Comparison of ENCODE assay signal across 21 cellular contexts in genomic region chr21:28974531-28975227, GRCh38. TPM values are rescaled to one million over a fixed set of nuclear protein-coding genes. Genes with fewer than 3 reads are reported as not detected.
DNase-seq lines count a peak whose midpoint lies in the region; ATAC-seq, FAIRE-seq and TF ChIP-seq lines count a peak whose summit lies in the region.
"Had no signal": no experiment of that assay in that cellular context is flagged by ENCODE, and none has a peak within 500 bp of the region (broad histone marks: within the 10 kb centered on the region; RNA-seq: fewer than 3 reads in every experiment).

No MANE protein-coding gene starts in this region.

- no peak overlapping the region for H4K5ac ChIP-seq in H1 (ENCODE audit: insufficient read length, low read depth, low read length)

- peak overlapping the region; percentile 11 for H3K27ac Mint-ChIP-seq in activated CD8-positive, alpha-beta memory T cell treated with anti-CD3 and anti-CD28 coated beads, Interleukin-2, amount 10 ng/mL, durations not matched to agents 7 days and 5 days
- H3K27ac Mint-ChIP-seq in nephron progenitor cell: peak overlapping the region; percentile 71
- peak overlapping the region in 1 of 8 donors; percentile 41 for H3K27ac Mint-ChIP-seq in CD8-positive, alpha-beta memory T cell
- no peak overlapping the region for H3K27ac Mint-ChIP-seq in CD4-positive, alpha-beta T cell

- H3K4me2 ChIP-seq in H1 (ENCODE audit: insufficient read depth in 1 of 2, low read depth in 2 of 2, low read length in 2 of 2): no peak overlapping the region
- H3K4me2 ChIP-seq: BLaER1 had no signal

- no peak for DNase-seq in activated CD8-positive, alpha-beta memory T cell treated with anti-CD3 and anti-CD28 coated beads, Interleukin-2, amount 10 ng/mL, durations not matched to agents 7 days and 5 days
- DNase-seq in activated CD8-positive, alpha-beta memory T cell treated with anti-CD3 and anti-CD28 coated beads, Interleukin-2, amount 50 U/mL, for 4 hours: no peak
- DNase-seq in H1 (ENCODE audit: low read depth in 1 of 2, low spot score in 2 of 2) (no peak), nephron progenitor cell (no peak), activated T-cell treated with anti-CD3 and anti-CD28 coated beads for 4 hours (no peak)
- no peak for DNase-seq in CD8-positive, alpha-beta memory T cell
- no peak for DNase-seq in CD4-positive, alpha-beta T cell
- DNase-seq: 8988T, DMS79 treated with DMSO at 0.1 percent for 48 hours, GDM1, GOT3, Karpas-422, MM.1S, NCI-H1105, NCI-H1694, NCI-H226 had no signal

- no peak for TF ChIP-seq POLR2A in H1 (IDR thresholded peaks at IDR 0.05; ENCODE audit: control extremely low read depth in 1 of 2, low read depth in 2 of 2, low read length in 2 of 2)

- no peak overlapping the region for H3K4me3 Mint-ChIP-seq in activated CD8-positive, alpha-beta memory T cell treated with anti-CD3 and anti-CD28 coated beads, Interleukin-2, amount 10 ng/mL, durations not matched to agents 7 days and 5 days
- H3K4me3 Mint-ChIP-seq in nephron progenitor cell: no peak overlapping the region
- H3K4me3 Mint-ChIP-seq in CD8-positive, alpha-beta memory T cell: no peak overlapping the region
- H3K4me3 Mint-ChIP-seq in CD4-positive, alpha-beta T cell: no peak overlapping the region

- no peaks in the 10 kb centered on the region for H3K9me3 ChIP-seq in H1 (ENCODE audit: insufficient read depth in 2 of 2, low read depth in 1 of 2, low read length in 1 of 2)
- H3K9me3 ChIP-seq in CD8-positive, alpha-beta memory T cell (ENCODE audit: low read length): no peaks in the 10 kb centered on the region
- H3K9me3 ChIP-seq in CD4-positive, alpha-beta T cell (ENCODE audit: control insufficient read depth, low read length): no peaks in the 10 kb centered on the region
- H3K9me3 ChIP-seq: BLaER1 had no signal

- no peak overlapping the region for H3K18ac ChIP-seq in H1 (ENCODE audit: extremely low read depth, low read length)

- H3K4me1 Mint-ChIP-seq in activated CD8-positive, alpha-beta memory T cell treated with anti-CD3 and anti-CD28 coated beads, Interleukin-2, amount 10 ng/mL, durations not matched to agents 7 days and 5 days: no peaks in the 10 kb centered on the region
- no peaks in the 10 kb centered on the region for H3K4me1 Mint-ChIP-seq in nephron progenitor cell
- H3K4me1 Mint-ChIP-seq in CD8-positive, alpha-beta memory T cell: peaks cover 22 to 30% (median 24%) of the 10 kb centered on the region in 3 donors
- peaks cover 24% of the 10 kb centered on the region for H3K4me1 Mint-ChIP-seq in CD4-positive, alpha-beta T cell (ENCODE audit: low read depth)

- no peak overlapping the region for H3K27ac ChIP-seq in H1 (ENCODE audit: low read depth, low read length)
- no peak overlapping the region for H3K27ac ChIP-seq in CD8-positive, alpha-beta memory T cell (ENCODE audit: low read depth, low read length)
- no peak overlapping the region for H3K27ac ChIP-seq in CD4-positive, alpha-beta T cell (ENCODE audit: low read depth, low read length)
- H3K27ac ChIP-seq: BLaER1, RWPE1 had no signal

- H2BK5ac ChIP-seq in H1 (ENCODE audit: low read depth, low read length): no peak overlapping the region

- H3K23me2 ChIP-seq in H1 (ENCODE audit: low read depth, low read length): no peaks in the 10 kb centered on the region

- H3K36me3 ChIP-seq in H1 (ENCODE audit: control insufficient read depth in 2 of 4, insufficient read depth in 4 of 4, low read length in 3 of 4): peaks cover 0 to 19% (median 5%) of the 10 kb centered on the region in 4 experiments; a peak in 4 of 8 replicates
- peaks cover 24% of the 10 kb centered on the region for H3K36me3 ChIP-seq in CD8-positive, alpha-beta memory T cell (ENCODE audit: insufficient read depth, low read length)

- H2BK15ac ChIP-seq in H1 (ENCODE audit: low read length): no peak overlapping the region

- 92% methylated on average over 6 of the region's 6 CpGs; no CpG with 5 or more reads in 1 of the 2 experiments for WGBS in H1 (ENCODE audit: extremely low coverage in 1 of 2, insufficient coverage in 1 of 2, insufficient read length in 1 of 2, insufficient replicate concordance in 2 of 2, low coverage in 1 of 2, low lambda C conversion rate in 2 of 2, missing lambda C conversion rate in 1 of 2), 2 experiments

- H3K56ac ChIP-seq in H1 (replicated peaks; ENCODE audit: insufficient read length, low read depth, low read length): no peak overlapping the region

- no peak overlapping the region for H3K4ac ChIP-seq in H1 (replicated peaks; ENCODE audit: insufficient read length, low read depth, low read length)

- H2BK20ac ChIP-seq in H1 (ENCODE audit: low read length): no peak overlapping the region

- ATAC-seq in activated CD8-positive, alpha-beta memory T cell treated with anti-CD3 and anti-CD28 coated beads, Interleukin-2, amount 10 ng/mL, durations not matched to agents 7 days and 5 days: no peak
- no peak for ATAC-seq in CD4-positive, alpha-beta T cell (ENCODE audit: poor library complexity)
- ATAC-seq in GM19023 (IDR thresholded peaks at IDR 0.05; ENCODE audit: unreplicated experiment): no peak
- ATAC-seq: GM12878 had no signal

- H3K79me2 ChIP-seq in H1 (ENCODE audit: control insufficient read depth in 1 of 2, insufficient read depth in 2 of 2, low read length in 2 of 2): no peaks in the 10 kb centered on the region

- H2BK120ac ChIP-seq in H1 (replicated peaks; ENCODE audit: low read depth, low read length): no peak overlapping the region

- H3K23ac ChIP-seq in H1 (ENCODE audit: insufficient read length): no peak overlapping the region

- intact Hi-C loops in CD4-positive, alpha-beta T cell (cut with DNase I, micrococcal nuclease): no loop called here

- H4K20me1 ChIP-seq in H1 (replicated peaks in 1 of 2; ENCODE audit: control insufficient read depth in 1 of 2, insufficient read depth in 2 of 2, low read length in 2 of 2): no peaks in the 10 kb centered on the region
- H4K20me1 ChIP-seq: BLaER1 had no signal

- H3K27me3 ChIP-seq in H1 (replicated peaks in 1 of 4; ENCODE audit: control insufficient read depth in 3 of 4, extremely low read depth in 1 of 4, insufficient read depth in 3 of 4, low read length in 3 of 4): no peaks in the 10 kb centered on the region
- no peaks in the 10 kb centered on the region for H3K27me3 ChIP-seq in CD8-positive, alpha-beta memory T cell (ENCODE audit: insufficient read depth, low read length, poor library complexity, severe bottlenecking)
- H3K27me3 ChIP-seq in CD4-positive, alpha-beta T cell (ENCODE audit: control insufficient read depth, insufficient read depth, low read length): no peaks in the 10 kb centered on the region
- H3K27me3 ChIP-seq: BLaER1 had no signal

- peak overlapping the region; percentile 57; the same call in 1 of the 2 replicates for H4K8ac ChIP-seq in H1 (ENCODE audit: extremely low read depth, insufficient read depth, low read length)

- no peak overlapping the region for H3K4me3 ChIP-seq in H1 (ENCODE audit: extremely low read depth in 1 of 4, insufficient read depth in 2 of 4, low read depth in 3 of 4, low read length in 4 of 4)
- no peak overlapping the region for H3K4me3 ChIP-seq in CD8-positive, alpha-beta memory T cell (ENCODE audit: low read length)
- H3K4me3 ChIP-seq: BLaER1, GM12878 had no signal

- POLR2A ChIA-PET in H1 (lab: Charles Lee; ENCODE audit: partially characterized antibody): no interaction called here
- POLR2A ChIA-PET in CD8-positive, alpha-beta memory T cell (lab: Charles Lee): no interaction called here
- POLR2A ChIA-PET in CD4-positive, alpha-beta T cell (lab: Charles Lee): interaction anchor here (2.5 kb wide), 1 partner anchor 50 kb away, joined by 9 read pairs; the partner anchor contains the start of gene USP16

- CTCF ChIA-PET in activated CD8-positive, alpha-beta memory T cell treated with anti-CD3 and anti-CD28 coated beads, Interleukin-2, amount 10 ng/mL, durations not matched to agents 7 days and 5 days (lab: Charles Lee): interaction anchor here (0.8 to 3.6 kb wide), 2 partner anchors 9 to 142 kb away, joined by 3 to 11 read pairs; no protein-coding TSS in a partner anchor
- CTCF ChIA-PET in H1 (lab: Charles Lee; ENCODE audit: partially characterized antibody): interaction anchor here (0.7 kb wide), 1 partner anchor 1681 kb away, joined by 3 read pairs; no protein-coding TSS in a partner anchor
- CTCF ChIA-PET in CD8-positive, alpha-beta memory T cell (lab: Charles Lee): interaction anchor here (1.4 kb wide), 1 partner anchor 28 kb away, joined by 3 read pairs; no protein-coding TSS in a partner anchor
- CTCF ChIA-PET in CD4-positive, alpha-beta T cell (lab: Charles Lee): interaction anchor here (0.6 kb wide), 1 partner anchor 267 kb away, joined by 3 read pairs; no protein-coding TSS in a partner anchor

- H3K9ac ChIP-seq in H1 (replicated peaks in 1 of 4; ENCODE audit: extremely low read depth in 1 of 4, low read depth in 3 of 4, low read length in 3 of 4): no peak overlapping the region
- H3K9ac ChIP-seq: BLaER1 had no signal

- H3K36me3 Mint-ChIP-seq in activated CD8-positive, alpha-beta memory T cell treated with anti-CD3 and anti-CD28 coated beads, Interleukin-2, amount 10 ng/mL, durations not matched to agents 7 days and 5 days: peaks cover 45% of the 10 kb centered on the region
- H3K36me3 Mint-ChIP-seq in nephron progenitor cell (ENCODE audit: low read depth): peaks cover 73% of the 10 kb centered on the region
- H3K36me3 Mint-ChIP-seq in CD8-positive, alpha-beta memory T cell: peaks cover 10 to 75% (median 19%) of the 10 kb centered on the region in 3 donors
- H3K36me3 Mint-ChIP-seq in CD4-positive, alpha-beta T cell (ENCODE audit: low read depth): peaks cover 81% of the 10 kb centered on the region

- no peak overlapping the region for H2BK12ac ChIP-seq in H1 (ENCODE audit: low read depth, low read length)

- no peak for TF ChIP-seq RAD21 in H1 (IDR thresholded peaks at IDR 0.05 in 1 of 2, conservative IDR thresholded peaks at IDR 0.05 in 1 of 2; ENCODE audit: low read depth in 2 of 2, low read length in 2 of 2)

- no peak overlapping the region for H2AFZ ChIP-seq in H1 (ENCODE audit: low read length)

- no peaks in the 10 kb centered on the region for H3K27me3 Mint-ChIP-seq in activated CD8-positive, alpha-beta memory T cell treated with anti-CD3 and anti-CD28 coated beads, Interleukin-2, amount 10 ng/mL, durations not matched to agents 7 days and 5 days
- no peaks in the 10 kb centered on the region for H3K27me3 Mint-ChIP-seq in nephron progenitor cell (ENCODE audit: low read depth, poor library complexity)
- H3K27me3 Mint-ChIP-seq in CD8-positive, alpha-beta memory T cell: no peaks in the 10 kb centered on the region
- H3K27me3 Mint-ChIP-seq in CD4-positive, alpha-beta T cell: no peaks in the 10 kb centered on the region

- no peak for FAIRE-seq in H1 (lab: Jason Lieb, UNC)
- FAIRE-seq: GM12878, GM18507 had no signal

- TF ChIP-seq CTCF in H1 (IDR thresholded peaks at IDR 0.05; ENCODE audit: control extremely low read depth in 1 of 3, insufficient read depth in 1 of 3, low read depth in 1 of 3, low read length in 3 of 3) (no peak), nephron progenitor cell (IDR thresholded peaks at IDR 0.05) (no peak)
- TF ChIP-seq CTCF in CD4-positive, alpha-beta T cell (IDR thresholded peaks at IDR 0.05): no peak

- TF ChIP-seq EP300 in H1 (IDR thresholded peaks at IDR 0.05; ENCODE audit: borderline replicate concordance in 1 of 2, low read depth in 2 of 2, low read length in 2 of 2): no peak

- H3K4me1 ChIP-seq in H1 (replicated peaks in 1 of 4; ENCODE audit: control insufficient read depth in 3 of 4, insufficient read depth in 4 of 4, low read length in 3 of 4): no peaks in the 10 kb centered on the region
- no peaks in the 10 kb centered on the region for H3K4me1 ChIP-seq in CD8-positive, alpha-beta memory T cell (ENCODE audit: insufficient read depth, low read length)
- H3K4me1 ChIP-seq: BLaER1 had no signal

- H3K14ac ChIP-seq in H1 (ENCODE audit: insufficient read length): no peak overlapping the region

- H4K91ac ChIP-seq in H1 (replicated peaks; ENCODE audit: insufficient read length, low read length): no peak overlapping the region

- H3K9me3 Mint-ChIP-seq in activated CD8-positive, alpha-beta memory T cell treated with anti-CD3 and anti-CD28 coated beads, Interleukin-2, amount 10 ng/mL, durations not matched to agents 7 days and 5 days (ENCODE audit: low read depth): no peaks in the 10 kb centered on the region
- peaks cover 8% of the 10 kb centered on the region for H3K9me3 Mint-ChIP-seq in nephron progenitor cell
- H3K9me3 Mint-ChIP-seq in CD8-positive, alpha-beta memory T cell: no peaks in the 10 kb centered on the region
- no peaks in the 10 kb centered on the region for H3K9me3 Mint-ChIP-seq in CD4-positive, alpha-beta T cell

- H2AK5ac ChIP-seq in H1 (ENCODE audit: low read depth, low read length): no peak overlapping the region

- H3K79me1 ChIP-seq in H1 (ENCODE audit: low read depth, low read length): no peaks in the 10 kb centered on the region

RNA-seq across cellular contexts. Expression of gene LTN1, which starts 18.0 kb away (rescaled TPM):
- 10 to 100 TPM; 24.7 to 27.1 TPM for total RNA-seq in activated CD8-positive, alpha-beta memory T cell treated with anti-CD3 and anti-CD28 coated beads, Interleukin-2, amount 10 ng/mL, durations not matched to agents 7 days and 5 days
- 21.5 and 23.5 TPM in 2 replicates for total RNA-seq in H1 (2021; fragmentation: NEBNext Ultra II Directional; extraction: Animal tissue kit (Norgen Biotek cat#: 25700))
- polyA plus RNA-seq in H1 (2011; rRNA removed): 2.6 and 3.2 TPM in 2 replicates
- 4.4 TPM for polyA plus RNA-seq in H1 (2011; cell fraction: cytosol; rRNA removed)
- polyA plus RNA-seq in H1 (2011; cell fraction: nucleus; rRNA removed): 4.4 TPM
- polyA plus RNA-seq in H1 (2012, experiment 1 of 2): 4.5 to 10.6 TPM (median 6.3 TPM) in 4 replicates
- polyA plus RNA-seq in H1 (2012, experiment 2 of 2): 0.43 TPM
- 11.4 TPM for polyA plus RNA-seq in H1 (2013, experiment 1 of 2)
- polyA plus RNA-seq in H1 (2013, experiment 2 of 2): 10.8 TPM
- polyA minus RNA-seq in H1 (2011; rRNA and poly(A)+ RNA removed): 27.9 and 49.5 TPM in 2 replicates
- 14.1 TPM for polyA minus RNA-seq in H1 (2011; cell fraction: cytosol; rRNA and poly(A)+ RNA removed)
- 29.7 TPM for polyA minus RNA-seq in H1 (2011; cell fraction: nucleus; rRNA and poly(A)+ RNA removed)
- 10 to 100 TPM; 22.1 to 23.2 TPM for total RNA-seq in CD8-positive, alpha-beta memory T cell
- polyA plus RNA-seq in CD8-positive, alpha-beta memory T cell: 15.7 TPM
- 10 to 100 TPM; 23.6 to 24.3 TPM for total RNA-seq in CD4-positive, alpha-beta T cell

RNA-seq across cellular contexts. Expression of gene RWDD2B, which starts 44.5 kb away (rescaled TPM):
- 10 to 100 TPM in 1 of 2 experiments, 1 to 10 TPM in 1; 6.9 to 12.2 TPM for total RNA-seq in activated CD8-positive, alpha-beta memory T cell treated with anti-CD3 and anti-CD28 coated beads, Interleukin-2, amount 10 ng/mL, durations not matched to agents 7 days and 5 days
- not detected in 2 replicates for total RNA-seq in H1 (2021; fragmentation: NEBNext Ultra II Directional; extraction: Animal tissue kit (Norgen Biotek cat#: 25700))
- 1.6 and 2.0 TPM in 2 replicates for polyA plus RNA-seq in H1 (2011; rRNA removed)
- 3.1 TPM for polyA plus RNA-seq in H1 (2011; cell fraction: cytosol; rRNA removed)
- polyA plus RNA-seq in H1 (2011; cell fraction: nucleus; rRNA removed): 1.7 TPM
- 2.5 to 3.0 TPM (median 2.9 TPM) in 4 replicates for polyA plus RNA-seq in H1 (2012, experiment 1 of 2)
- 0.84 TPM for polyA plus RNA-seq in H1 (2012, experiment 2 of 2)
- polyA plus RNA-seq in H1 (2013, experiment 1 of 2): 2.1 TPM
- 2.5 TPM for polyA plus RNA-seq in H1 (2013, experiment 2 of 2)
- 1.9 and 2.6 TPM in 2 replicates for polyA minus RNA-seq in H1 (2011; rRNA and poly(A)+ RNA removed)
- polyA minus RNA-seq in H1 (2011; cell fraction: cytosol; rRNA and poly(A)+ RNA removed): 1.0 TPM
- polyA minus RNA-seq in H1 (2011; cell fraction: nucleus; rRNA and poly(A)+ RNA removed): 2.0 TPM
- 10 to 100 TPM; 19.1 to 19.9 TPM for total RNA-seq in CD8-positive, alpha-beta memory T cell
- 12.1 TPM for polyA plus RNA-seq in CD8-positive, alpha-beta memory T cell
- 1 to 10 TPM; 1.4 TPM for total RNA-seq in CD4-positive, alpha-beta T cell

RNA-seq across cellular contexts. Expression of gene USP16, which starts 49.8 kb away (rescaled TPM):
- total RNA-seq in activated CD8-positive, alpha-beta memory T cell treated with anti-CD3 and anti-CD28 coated beads, Interleukin-2, amount 10 ng/mL, durations not matched to agents 7 days and 5 days: 10 to 100 TPM; 26.7 to 35.5 TPM
- total RNA-seq in H1 (2021; fragmentation: NEBNext Ultra II Directional; extraction: Animal tissue kit (Norgen Biotek cat#: 25700)): 19.1 and 19.9 TPM in 2 replicates
- polyA plus RNA-seq in H1 (2011; rRNA removed): 1.8 and 3.4 TPM in 2 replicates
- polyA plus RNA-seq in H1 (2011; cell fraction: cytosol; rRNA removed): 7.0 TPM
- polyA plus RNA-seq in H1 (2011; cell fraction: nucleus; rRNA removed): 4.0 TPM
- polyA plus RNA-seq in H1 (2012, experiment 1 of 2): 9.1 to 18.4 TPM (median 10.6 TPM) in 4 replicates
- 1.8 TPM for polyA plus RNA-seq in H1 (2012, experiment 2 of 2)
- 20.6 TPM for polyA plus RNA-seq in H1 (2013, experiment 1 of 2)
- polyA plus RNA-seq in H1 (2013, experiment 2 of 2): 19.0 TPM
- polyA minus RNA-seq in H1 (2011; rRNA and poly(A)+ RNA removed): 7.6 and 10.4 TPM in 2 replicates
- 6.2 TPM for polyA minus RNA-seq in H1 (2011; cell fraction: cytosol; rRNA and poly(A)+ RNA removed)
- 20.5 TPM for polyA minus RNA-seq in H1 (2011; cell fraction: nucleus; rRNA and poly(A)+ RNA removed)
- total RNA-seq in CD8-positive, alpha-beta memory T cell: 10 to 100 TPM; 55.7 to 55.9 TPM
- polyA plus RNA-seq in CD8-positive, alpha-beta memory T cell: 32.5 TPM
- total RNA-seq in CD4-positive, alpha-beta T cell: 10 to 100 TPM; 79.7 to 81.7 TPM
